ENCODE assay signal across 8 cellular contexts in genomic region chr5:141564216-141564692, GRCh38. TPM values are rescaled to one million over a fixed set of nuclear protein-coding genes. Genes with fewer than 3 reads are reported as not detected.
DNase-seq lines count a peak whose midpoint lies in the region; ATAC-seq and TF ChIP-seq lines count a peak whose summit lies in the region.

No MANE protein-coding gene starts in this region.

- intact Hi-C loops in ovary (cut with DNase I): loop anchor here in 3 of 4 donors (5.0 to 10.0 kb wide), 6 partner anchors 37 to 389 kb away; partner anchors contain the start of genes PCDHB15 (in 1 of the 3), PCDHB7 (in 1 of the 3), PCDHB8 (in 1 of the 3) and PCDHGC3 (in 1 of the 3)

- H3F3A ChIP-seq in MM.1S (ENCODE audit: insufficient read depth, low read length): peaks cover 8% of the 10 kb centered on the region; the same call in 1 of the 2 replicates

- no peaks in the 10 kb centered on the region; the same call in 1 of the 2 replicates for H3K4me1 ChIP-seq in MM.1S (ENCODE audit: low read length)
- peaks cover 2% of the 10 kb centered on the region for H3K4me1 ChIP-seq in ovary (ENCODE audit: insufficient read depth)
- H3K4me1 ChIP-seq in upper lobe of left lung: peaks cover 22 to 32% (median 24%) of the 10 kb centered on the region in 4 donors

- peaks cover 17% of the 10 kb centered on the region for H3K79me2 ChIP-seq in MM.1S (ENCODE audit: low read length)

- TF ChIP-seq POLR2A in ovary (IDR thresholded peaks at IDR 0.05): no peak
- TF ChIP-seq POLR2A in upper lobe of left lung (IDR thresholded peaks at IDR 0.05): no peak

- no peaks in the 10 kb centered on the region for H3K9me2 ChIP-seq in MM.1S (replicated peaks; ENCODE audit: insufficient read depth, low read length)

- WGBS in ovary, 3 donors: 13 to 16% (median 16%) methylated on average over 5 of the region's 5 CpGs
- WGBS in upper lobe of left lung, 2 donors: 22 to 26% methylated on average over 5 of the region's 5 CpGs

- peak overlapping the region; percentile 59 for H3K9ac ChIP-seq in MM.1S (ENCODE audit: low read length)

- ATAC-seq in upper lobe of left lung (ENCODE audit: low FRiP score in 2 of 2): peak; percentile 86 to 92

- H2AFZ ChIP-seq in MM.1S (ENCODE audit: low read length): peak overlapping the region; percentile 58; the same call in 1 of the 2 replicates

- H3K27me3 ChIP-seq in MM.1S (replicated peaks; ENCODE audit: insufficient read depth, low read length): no peaks in the 10 kb centered on the region
- no peaks in the 10 kb centered on the region for H3K27me3 ChIP-seq in ovary
- no peaks in the 10 kb centered on the region for H3K27me3 ChIP-seq in upper lobe of left lung

- H4K20me1 ChIP-seq in MM.1S (ENCODE audit: insufficient read depth, low read length): no peaks in the 10 kb centered on the region

- POLR2A ChIA-PET in GM10248 (lab: Yijun Ruan, JAX): interaction anchor here (1.4 kb wide), 1 partner anchor 244 kb away, joined by 4 read pairs; the partner anchor contains the start of gene TAF7

- H3K9me3 ChIP-seq in MM.1S (replicated peaks; ENCODE audit: insufficient read depth, low read length) (no peaks in the 10 kb centered on the region), ovary (no peaks in the 10 kb centered on the region), upper lobe of left lung (no peaks in the 10 kb centered on the region)

- H3K27ac ChIP-seq in MM.1S (ENCODE audit: low read length) (peak overlapping the region; percentile 77), ovary (peak overlapping the region in 1 of 2 donors; percentile 39), upper lobe of left lung (peak overlapping the region; percentile 29 to 75 (median 44))

- peak; percentile 68 for DNase-seq in GM10248 (ENCODE audit: extremely low spot score)
- peak; percentile 92 for DNase-seq in HFF-Myc (ENCODE audit: extremely low read depth, low read depth)
- DNase-seq in MM.1S: peak; percentile 97
- peak; percentile 81 for DNase-seq in SIG-M5 (lab: John Stamatoyannopoulos, UW)
- peak in 3 of 4 experiments; percentile 1 to 8 (median 2) for DNase-seq in activated naive CD4-positive, alpha-beta T cell (lab: John Stamatoyannopoulos, UW)
- DNase-seq in globus pallidus (ENCODE audit: low spot score): peak; percentile 93
- DNase-seq in ovary: peak; percentile 44 to 76 (median 51)
- peak in 1 of 2 donors; percentile 72 for DNase-seq in upper lobe of left lung

- H3K36me3 ChIP-seq in MM.1S (replicated peaks; ENCODE audit: insufficient read depth, low read length) (no peaks in the 10 kb centered on the region), ovary (no peaks in the 10 kb centered on the region), upper lobe of left lung (peaks cover 0 to 34% (median 10%) of the 10 kb centered on the region in 4 donors)

- no peak for TF ChIP-seq EP300 in ovary (IDR thresholded peaks at IDR 0.05)
- TF ChIP-seq EP300 in upper lobe of left lung (IDR thresholded peaks at IDR 0.05): no peak

- peak overlapping the region; percentile 57 for H3K4me2 ChIP-seq in MM.1S (ENCODE audit: low read depth, low read length)

- CTCF ChIA-PET in GM10248 (lab: Yijun Ruan, JAX): interaction anchor here (0.6 to 3.7 kb wide), 85 partner anchors 9 to 917 kb away, joined by 3 to 180 read pairs (median 6); partner anchors contain the start of genes DIAPH1, HDAC3, IK and NDUFA2

- no peak overlapping the region for H3K4me3 ChIP-seq in HFF-Myc (replicated peaks; ENCODE audit: low read depth, low read length)
- peak overlapping the region; percentile 42 for H3K4me3 ChIP-seq in MM.1S (ENCODE audit: low read length)
- H3K4me3 ChIP-seq in ovary: no peak overlapping the region
- no peak overlapping the region for H3K4me3 ChIP-seq in upper lobe of left lung

- TF ChIP-seq CTCF in GM10248 (IDR thresholded peaks at IDR 0.05; ENCODE audit: control extremely low read depth, extremely low read depth, low read depth, missing control alignments) (peak; percentile 60), HFF-Myc (IDR thresholded peaks at IDR 0.05; ENCODE audit: low read depth, low read length, missing control alignments) (peak; percentile 81), MM.1S (IDR thresholded peaks at IDR 0.05; ENCODE audit: low read length) (peak; percentile 99), ovary (IDR thresholded peaks at IDR 0.05) (peak; percentile 98 to 100 (median 100)), upper lobe of left lung (IDR thresholded peaks at IDR 0.05) (peak; percentile 88 to 100 (median 98))

RNA-seq across cellular contexts. Expression of gene DIAPH1, which starts 54.5 kb away (rescaled TPM):
- total RNA-seq in ovary (10 to 100 TPM; 28.0 to 51.0 (median 44.0) TPM), upper lobe of left lung (100 to 1,000 TPM in 5 of 6 donors, 10 to 100 TPM in 1; 96.4 to 175 (median 133) TPM)
- polyA plus RNA-seq in ovary: 10 to 100 TPM; 21.2 to 45.6 TPM
